In the genomic region with DNA sequence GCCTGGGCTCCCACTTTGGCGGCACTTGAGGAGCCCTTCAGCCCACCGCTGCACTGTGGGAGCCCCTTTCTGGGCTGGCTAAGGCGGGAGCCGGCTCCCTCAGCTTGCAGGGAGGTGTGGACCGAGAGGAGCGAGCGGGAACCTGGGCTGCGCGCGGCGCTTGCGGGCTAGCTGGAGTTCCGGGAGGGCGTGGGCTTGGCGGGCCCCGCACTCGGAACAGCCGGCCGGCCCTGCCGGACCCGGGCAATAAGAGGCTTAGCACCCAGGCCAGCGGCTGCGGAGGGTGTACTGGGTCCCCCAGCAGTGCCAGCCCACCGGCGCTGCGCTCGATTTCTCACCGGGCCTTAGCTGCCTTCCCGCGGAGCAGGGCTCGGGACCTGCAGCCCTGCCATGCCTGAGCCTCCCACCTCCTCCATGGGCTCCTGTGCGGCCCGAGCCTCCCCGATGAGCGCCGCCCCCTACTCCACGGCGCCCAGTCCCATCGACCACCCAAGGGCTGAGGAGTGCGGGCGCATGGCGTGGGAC, we compare ENCODE assay signal across 18 cellular contexts. TPM values are rescaled to one million over a fixed set of nuclear protein-coding genes. Genes with fewer than 3 reads are reported as not detected.
"Had no signal": no experiment of that assay in that cellular context is flagged by ENCODE, and none has a peak within 500 bp of the region (broad histone marks: within the 10 kb centered on the region; RNA-seq: fewer than 3 reads in every experiment).

No MANE protein-coding gene starts in this region.

RNA-seq across cellular contexts. Expression of a gene that starts 37.8 kb away (rescaled TPM):
- total RNA-seq: colonic mucosa, dermis microvascular lymphatic vessel endothelial cell, endodermal cell, esophagus mucosa, esophagus squamous epithelium, gastrocnemius medialis, glomerular endothelial cell, heart right ventricle, kidney epithelial cell, left cardiac atrium, left ventricle myocardium superior, lower leg skin, lower lobe of right lung, lung microvascular endothelial cell, mononuclear cell, mucosa of gallbladder had no signal
- polyA plus RNA-seq: heart right ventricle, keratinocyte had no signal

RNA-seq across cellular contexts. Expression of a gene that starts 52.0 kb away (rescaled TPM):
- total RNA-seq: colonic mucosa, dermis microvascular lymphatic vessel endothelial cell, esophagus mucosa, esophagus squamous epithelium, gastrocnemius medialis, glomerular endothelial cell, kidney epithelial cell, left lung, lower lobe of right lung, lung microvascular endothelial cell, mononuclear cell, mucosa of gallbladder had no signal
- polyA plus RNA-seq: keratinocyte had no signal

RNA-seq across cellular contexts. Expression of a gene that starts 56.4 kb away (rescaled TPM):
- total RNA-seq: dermis microvascular lymphatic vessel endothelial cell, esophagus mucosa, esophagus squamous epithelium, glomerular endothelial cell, heart right ventricle, kidney epithelial cell, left cardiac atrium, left ventricle myocardium superior, lower leg skin, lung microvascular endothelial cell, mononuclear cell had no signal
- polyA plus RNA-seq: keratinocyte had no signal
